In genomic region chr1:227786673-227787512, GRCh38 we compare ENCODE assay signal across 8 cellular contexts. TPM values are rescaled to one million over a fixed set of nuclear protein-coding genes. Genes with fewer than 3 reads are reported as not detected.
DNase-seq lines count a peak whose midpoint lies in the region; ATAC-seq and TF ChIP-seq lines count a peak whose summit lies in the region.

No MANE protein-coding gene starts in this region.

- ATAC-seq in GM23338 (peak; percentile 15), HG02840 (IDR thresholded peaks at IDR 0.05; ENCODE audit: low FRiP score, unreplicated experiment) (no peak)

- peak overlapping the region; percentile 74 for H3K4me3 ChIP-seq in AG04450 (ENCODE audit: low read depth, low read length)
- H3K4me3 ChIP-seq in GM23338, result peak overlapping the region; percentile 84
- peak overlapping the region; percentile 70; the same call in 1 of the 2 replicates for H3K4me3 ChIP-seq in iPS DF 6.9 (ENCODE audit: low read length)
- peak overlapping the region; percentile 77 to 88 (median 84) for H3K4me3 ChIP-seq in skeletal muscle tissue (ENCODE audit: low read length in 3 of 3)

- POLR2A ChIA-PET in AG04450 (lab: Yijun Ruan, JAX), result interaction anchor here (1.3 kb wide), 1 partner anchor 12 kb away, joined by 4 read pairs; no protein-coding TSS in a partner anchor

- WGBS in iPS DF 6.9 (ENCODE audit: insufficient coverage, insufficient read length), result no CpG with 5 or more reads among the region's 45 CpGs

- H3K9me3 ChIP-seq in AG04450 (ENCODE audit: control insufficient read depth, insufficient read depth, low read length), result no peaks in the 10 kb centered on the region; the same call in 1 of the 2 replicates
- no peaks in the 10 kb centered on the region for H3K9me3 ChIP-seq in iPS DF 6.9 (ENCODE audit: control insufficient read depth, insufficient read depth, low read length)
- no peaks in the 10 kb centered on the region for H3K9me3 ChIP-seq in skeletal muscle tissue (ENCODE audit: control insufficient read depth in 3 of 3, low read length in 3 of 3)

- peak overlapping the region; percentile 77 for H3K4me3 Mint-ChIP-seq in GM23338
- peak overlapping the region; percentile 71 for H3K4me3 Mint-ChIP-seq in activated T-helper 2 cell treated with anti-CD3 and anti-CD28 coated beads, Interferon-gamma antibody, Interleukin-2, Interleukin-4, amounts not matched to agents 10 μg/mL and 5 μg/mL and 100 μg/mL, durations not matched to agents 14 hours and 24 hours and 36 hours (ENCODE audit: low read depth)

- no peak for DNase-seq in AG04450 (ENCODE audit: low read depth, low spot score)
- peak; percentile 24 for DNase-seq in GM23338 (ENCODE audit: low spot score)
- peak; percentile 8 for DNase-seq in activated T-helper 2 cell treated with anti-CD3 and anti-CD28 coated beads, Interferon-gamma antibody, Interleukin-2, Interleukin-4, amounts not matched to agents 10 μg/mL and 5 μg/mL and 100 μg/mL, durations not matched to agents 14 hours and 24 hours and 36 hours (ENCODE audit: low spot score)
- DNase-seq in iPS DF 6.9 (ENCODE audit: low read depth, low spot score), result no peak
- DNase-seq in COLO829 (ENCODE audit: low spot score), result no peak
- DNase-seq in A172 (ENCODE audit: low spot score), result no peak

- no peaks in the 10 kb centered on the region for H3K9me3 Mint-ChIP-seq in GM23338
- H3K9me3 Mint-ChIP-seq in activated T-helper 2 cell treated with anti-CD3 and anti-CD28 coated beads, Interferon-gamma antibody, Interleukin-2, Interleukin-4, amounts not matched to agents 10 μg/mL and 5 μg/mL and 100 μg/mL, durations not matched to agents 14 hours and 24 hours and 36 hours, result no peaks in the 10 kb centered on the region

- CTCF ChIA-PET in AG04450 (lab: Charles Lee), result interaction anchor here (0.9 to 1.0 kb wide), 2 partner anchors 23 to 167 kb away, joined by 3 read pairs; no protein-coding TSS in a partner anchor

- no peak overlapping the region for H3K27ac Mint-ChIP-seq in GM23338
- no peak overlapping the region for H3K27ac Mint-ChIP-seq in activated T-helper 2 cell treated with anti-CD3 and anti-CD28 coated beads, Interferon-gamma antibody, Interleukin-2, Interleukin-4, amounts not matched to agents 10 μg/mL and 5 μg/mL and 100 μg/mL, durations not matched to agents 14 hours and 24 hours and 36 hours

- H3K4me2 ChIP-seq in GM23338, result peak overlapping the region; percentile 92

- no peaks in the 10 kb centered on the region for H3K9me2 ChIP-seq in GM23338 (ENCODE audit: insufficient read depth)

- peaks cover 8% of the 10 kb centered on the region; the same call in 2 of the 3 replicates for H3K4me1 Mint-ChIP-seq in GM23338
- H3K4me1 Mint-ChIP-seq in activated T-helper 2 cell treated with anti-CD3 and anti-CD28 coated beads, Interferon-gamma antibody, Interleukin-2, Interleukin-4, amounts not matched to agents 10 μg/mL and 5 μg/mL and 100 μg/mL, durations not matched to agents 14 hours and 24 hours and 36 hours (ENCODE audit: low read depth), result peaks cover 5% of the 10 kb centered on the region

- H3K36me3 Mint-ChIP-seq in GM23338 (ENCODE audit: low read depth), result no peaks in the 10 kb centered on the region; the same call in 2 of the 3 replicates
- peaks cover 12% of the 10 kb centered on the region for H3K36me3 Mint-ChIP-seq in activated T-helper 2 cell treated with anti-CD3 and anti-CD28 coated beads, Interferon-gamma antibody, Interleukin-2, Interleukin-4, amounts not matched to agents 10 μg/mL and 5 μg/mL and 100 μg/mL, durations not matched to agents 14 hours and 24 hours and 36 hours (ENCODE audit: low read depth)

- peaks cover 4% of the 10 kb centered on the region; the same call in 1 of the 2 replicates for H3F3A ChIP-seq in GM23338 (replicated peaks; ENCODE audit: low read depth)

- peaks cover 3% of the 10 kb centered on the region; the same call in 1 of the 2 replicates for H3K4me1 ChIP-seq in GM23338 (ENCODE audit: insufficient read depth)
- peaks cover 2% of the 10 kb centered on the region; the same call in 1 of the 2 replicates for H3K4me1 ChIP-seq in iPS DF 6.9 (ENCODE audit: control insufficient read depth, insufficient read depth, low read length)
- peaks cover 19 to 27% (median 24%) of the 10 kb centered on the region in 3 donors for H3K4me1 ChIP-seq in skeletal muscle tissue (ENCODE audit: control insufficient read depth in 3 of 3, insufficient read depth in 3 of 3, low read length in 3 of 3)

- H3K36me3 ChIP-seq in GM23338 (ENCODE audit: insufficient read depth) (no peaks in the 10 kb centered on the region), iPS DF 6.9 (ENCODE audit: control insufficient read depth, insufficient read depth, low read length) (no peaks in the 10 kb centered on the region), skeletal muscle tissue (ENCODE audit: control insufficient read depth in 3 of 3, insufficient read depth in 3 of 3, low read length in 3 of 3) (peaks cover 0 to 2% (median 0%) of the 10 kb centered on the region in 3 donors)

- TF ChIP-seq CTCF in AG04450 (IDR thresholded peaks at IDR 0.05; ENCODE audit: low read depth, low read length) (no peak), GM23338 (conservative IDR thresholded peaks at IDR 0.05; ENCODE audit: low read depth in 2 of 2) (no peak)

- peak overlapping the region; percentile 79 to 91 (median 86) for H3K9ac ChIP-seq in skeletal muscle tissue (ENCODE audit: low read depth in 1 of 3, low read length in 3 of 3)

- H4K20me1 ChIP-seq in GM23338 (replicated peaks; ENCODE audit: insufficient read depth), result no peaks in the 10 kb centered on the region; the same call in none of the 2 replicates

- intact Hi-C loops in activated T-helper 2 cell treated with anti-CD3 and anti-CD28 coated beads, Interferon-gamma antibody, Interleukin-2, Interleukin-4, amounts not matched to agents 10 μg/mL and 5 μg/mL and 100 μg/mL, durations not matched to agents 14 hours and 24 hours and 36 hours (cut with micrococcal nuclease), result loop anchor here (1.0 to 5.0 kb wide), 2 partner anchors 224 to 245 kb away; partner anchors contain the start of gene ZNF678

- H2AFZ ChIP-seq in GM23338, result peak overlapping the region; percentile 97

- H3K27me3 Mint-ChIP-seq in GM23338 (ENCODE audit: insufficient read depth, low read depth, poor library complexity), result peaks cover 38% of the 10 kb centered on the region
- peaks cover 2% of the 10 kb centered on the region for H3K27me3 Mint-ChIP-seq in activated T-helper 2 cell treated with anti-CD3 and anti-CD28 coated beads, Interferon-gamma antibody, Interleukin-2, Interleukin-4, amounts not matched to agents 10 μg/mL and 5 μg/mL and 100 μg/mL, durations not matched to agents 14 hours and 24 hours and 36 hours (ENCODE audit: low read depth)

- H3K27ac ChIP-seq in AG04450 (ENCODE audit: low read depth, low read length), result peak overlapping the region; percentile 21
- no peak overlapping the region for H3K27ac ChIP-seq in GM23338 (ENCODE audit: low read depth)
- no peak overlapping the region for H3K27ac ChIP-seq in iPS DF 6.9 (ENCODE audit: low read length)
- H3K27ac ChIP-seq in skeletal muscle tissue (ENCODE audit: low read depth, low read length), result peak overlapping the region; percentile 76

- no peaks in the 10 kb centered on the region for H3K79me2 ChIP-seq in GM23338 (replicated peaks; ENCODE audit: insufficient read depth)

- no peaks in the 10 kb centered on the region for H3K27me3 ChIP-seq in AG04450 (ENCODE audit: control insufficient read depth, insufficient read depth, low read length)
- peaks cover 38% of the 10 kb centered on the region for H3K27me3 ChIP-seq in GM23338 (ENCODE audit: insufficient read depth)
- peaks cover 6% of the 10 kb centered on the region; the same call in 1 of the 2 replicates for H3K27me3 ChIP-seq in iPS DF 6.9 (ENCODE audit: control insufficient read depth, insufficient read depth, low read length)
- peaks cover 0 to 3% (median 0%) of the 10 kb centered on the region in 3 donors for H3K27me3 ChIP-seq in skeletal muscle tissue (ENCODE audit: control insufficient read depth in 3 of 3, insufficient read depth in 3 of 3, low read length in 3 of 3)

TF ChIP-seq in GM23338, 12 proteins besides CTCF, POLR2A, EP300 and RAD21:
- TF ChIP-seq EZH2 (IDR thresholded peaks at IDR 0.05; ENCODE audit: low read depth, unreplicated experiment) (peak; percentile 36), CREB1 (CRISPR knock-in tag; IDR thresholded peaks at IDR 0.05; ENCODE audit: low read depth) (no peak)

RNA-seq across cellular contexts. Expression of gene PRSS38, which starts 28.6 kb away (rescaled TPM):
- not detected in 2 replicates for polyA plus RNA-seq in AG04450 (2011; rRNA removed)
- not detected in 2 replicates for polyA minus RNA-seq in AG04450 (2011; rRNA and poly(A)+ RNA removed)
- total RNA-seq in GM23338 (2014; rRNA removed; shearing (Covaris generic)), result not detected in 2 replicates
- not detected in 2 replicates for polyA plus RNA-seq in GM23338 (2016; fragmentation: Nextera tagmentation; extraction: Ambion mirVana)
- not detected in 2 replicates for total RNA-seq in activated T-helper 2 cell treated with anti-CD3 and anti-CD28 coated beads, Interferon-gamma antibody, Interleukin-2, Interleukin-4, amounts not matched to agents 10 μg/mL and 5 μg/mL and 100 μg/mL, durations not matched to agents 14 hours and 24 hours and 36 hours
- not detected for total RNA-seq in skeletal muscle tissue
- not detected in 2 replicates for total RNA-seq in A172 (2014; rRNA removed; shearing (Covaris generic))

RNA-seq across cellular contexts. Expression of gene SNAP47, which starts 51.7 kb away (rescaled TPM):
- polyA plus RNA-seq in AG04450 (2011; rRNA removed) (41.5 and 44.8 TPM in 2 replicates), GM23338 (2016; fragmentation: Nextera tagmentation; extraction: Ambion mirVana) (17.8 and 19.5 TPM in 2 replicates)
- 29.3 and 39.0 TPM in 2 replicates for polyA minus RNA-seq in AG04450 (2011; rRNA and poly(A)+ RNA removed)
- 48.0 and 51.8 TPM in 2 replicates for total RNA-seq in GM23338 (2014; rRNA removed; shearing (Covaris generic))
- total RNA-seq in activated T-helper 2 cell treated with anti-CD3 and anti-CD28 coated beads, Interferon-gamma antibody, Interleukin-2, Interleukin-4, amounts not matched to agents 10 μg/mL and 5 μg/mL and 100 μg/mL, durations not matched to agents 14 hours and 24 hours and 36 hours, result 28.4 and 29.3 TPM in 2 replicates
- total RNA-seq in skeletal muscle tissue, result 44.9 TPM
- total RNA-seq in A172 (2014; rRNA removed; shearing (Covaris generic)), result 89.0 and 105 TPM in 2 replicates

RNA-seq across cellular contexts. Expression of gene JMJD4, which starts 51.8 kb away (rescaled TPM):
- polyA plus RNA-seq in AG04450 (2011; rRNA removed) (13.4 and 20.1 TPM in 2 replicates), GM23338 (2016; fragmentation: Nextera tagmentation; extraction: Ambion mirVana) (11.5 and 11.6 TPM in 2 replicates)
- 38.1 and 48.8 TPM in 2 replicates for polyA minus RNA-seq in AG04450 (2011; rRNA and poly(A)+ RNA removed)
- total RNA-seq in GM23338 (2014; rRNA removed; shearing (Covaris generic)), result 17.7 and 17.9 TPM in 2 replicates
- 26.6 and 27.5 TPM in 2 replicates for total RNA-seq in activated T-helper 2 cell treated with anti-CD3 and anti-CD28 coated beads, Interferon-gamma antibody, Interleukin-2, Interleukin-4, amounts not matched to agents 10 μg/mL and 5 μg/mL and 100 μg/mL, durations not matched to agents 14 hours and 24 hours and 36 hours
- total RNA-seq in skeletal muscle tissue, result 19.3 TPM
- total RNA-seq in A172 (2014; rRNA removed; shearing (Covaris generic)), result 42.8 and 49.1 TPM in 2 replicates

Comparison
In these comparisons a context has a peak if more than half of its experiments do, and no peak if none do; other contexts are left out.
1. DNase-seq: peak in GM23338 (single experiment) and activated T-helper 2 cell treated with anti-CD3 and anti-CD28 coated beads, Interferon-gamma antibody, Interleukin-2, Interleukin-4, amounts not matched to agents 10 μg/mL and 5 μg/mL and 100 μg/mL, durations not matched to agents 14 hours and 24 hours and 36 hours (single experiment); none in AG04450 (single experiment), iPS DF 6.9 (single experiment), COLO829 (single experiment) and A172 (single experiment).
2. H3K27ac ChIP-seq: peak in AG04450 (single experiment) and skeletal muscle tissue (single experiment); none in GM23338 (single experiment) and iPS DF 6.9 (single experiment).
3. Peak in every context shown above with its lines, with median percentiles within 50 percentile points of each other: H3K4me3 ChIP-seq.